15 cellular contexts compared by ENCODE assay signal in genomic region chrX:48589482-48590162, GRCh38. TPM values are rescaled to one million over a fixed set of nuclear protein-coding genes. Genes with fewer than 3 reads are reported as not detected.
DNase-seq lines count a peak whose midpoint lies in the region; ATAC-seq and TF ChIP-seq lines count a peak whose summit lies in the region.
"Had no signal": no experiment of that assay in that cellular context is flagged by ENCODE, and none has a peak within 500 bp of the region (broad histone marks: within the 10 kb centered on the region; RNA-seq: fewer than 3 reads in every experiment).

No MANE protein-coding gene starts in this region.

- peak overlapping the region in 2 of 4 donors; percentile 23 to 37 for H3K4me3 ChIP-seq in gastrocnemius medialis
- H3K4me3 ChIP-seq in upper lobe of left lung = no peak overlapping the region
- H3K4me3 ChIP-seq: thoracic aorta had no signal

- H3K9me3 ChIP-seq in gastrocnemius medialis (no peaks in the 10 kb centered on the region), upper lobe of left lung (no peaks in the 10 kb centered on the region)
- H3K9me3 ChIP-seq: Caco-2, thoracic aorta had no signal

- TF ChIP-seq POLR2A in gastrocnemius medialis (IDR thresholded peaks at IDR 0.05) = peak in 1 of 2 donors; percentile 47
- no peak for TF ChIP-seq POLR2A in upper lobe of left lung (IDR thresholded peaks at IDR 0.05)

- H3K4me1 ChIP-seq in gastrocnemius medialis (no peaks in the 10 kb centered on the region), upper lobe of left lung (peaks cover 3 to 13% (median 9%) of the 10 kb centered on the region in 4 donors)
- H3K4me1 ChIP-seq: Caco-2 had no signal

- TF ChIP-seq CTCF in RWPE1 (conservative IDR thresholded peaks at IDR 0.05; ENCODE audit: low read depth) (no peak), gastrocnemius medialis (IDR thresholded peaks at IDR 0.05 in 4 of 5, conservative IDR thresholded peaks at IDR 0.05 in 1 of 5) (no peak), upper lobe of left lung (IDR thresholded peaks at IDR 0.05) (no peak)

- CTCF ChIA-PET in RWPE1 (lab: Yijun Ruan, JAX) = no interaction called here

- DNase-seq in DMS153 (lab: John Stamatoyannopoulos, UW) (peak; percentile 34), DMS153 treated with DMSO at 0.1 percent for 48 hours (lab: John Stamatoyannopoulos, UW; ENCODE audit: unreplicated experiment) (no peak), RWPE1 (ENCODE audit: low spot score) (no peak), glomerular visceral epithelial cell (ENCODE audit: extremely low spot score) (peak; percentile 71), gastrocnemius medialis (no peak), upper lobe of left lung (no peak), ecto neural progenitor cell (ENCODE audit: low spot score) (no peak)
- DNase-seq: activated CD8-positive, alpha-beta memory T cell treated with anti-CD3 and anti-CD28 coated beads for 24 hours; activated effector memory CD4-positive, alpha-beta T cell treated with anti-CD3 and anti-CD28 coated beads, Interleukin-2, amount 50 U/mL, for 16 hours; Caco-2; MM.1S; NCI-H510A treated with DMSO at 0.1 percent for 48 hours; stimulated activated CD4-positive, alpha-beta T cell treated with anti-CD3 and anti-CD28 coated beads, Interleukin-12 subunit alpha, Interleukin-12 subunit beta, amount 100 ng/mL, for 4 hours had no signal

- 64 to 66% methylated on average over 7 to 13 of the region's 13 CpGs for WGBS in upper lobe of left lung, 2 donors

- H3K27me3 ChIP-seq in gastrocnemius medialis (no peaks in the 10 kb centered on the region), upper lobe of left lung (no peaks in the 10 kb centered on the region)

- peak in 1 of 2 donors; percentile 43 for ATAC-seq in gastrocnemius medialis
- ATAC-seq in GM18868 (IDR thresholded peaks at IDR 0.05; ENCODE audit: unreplicated experiment) = no peak
- ATAC-seq in upper lobe of left lung (ENCODE audit: low FRiP score in 2 of 2) = no peak

- H3K27ac ChIP-seq in RWPE1 = peak overlapping the region; percentile 93
- H3K27ac ChIP-seq in gastrocnemius medialis = peak overlapping the region; percentile 62 to 77 (median 72)
- H3K27ac ChIP-seq in upper lobe of left lung = no peak overlapping the region
- H3K27ac ChIP-seq: thoracic aorta had no signal

- in situ Hi-C loops in gastrocnemius medialis (cut with MboI; ENCODE audit: low sequenced_read_pairs in 4 of 4) = no loop called here

- intact Hi-C loops in gastrocnemius medialis (cut with DNase I; ENCODE audit: low total_unique reads) = loop anchor here (10.0 kb wide), 1 partner anchor 85 kb away; no protein-coding TSS in a partner anchor

- POLR2A ChIA-PET in RWPE1 (lab: Yijun Ruan, JAX; ENCODE audit: low non-redundant PET) = no interaction called here

- no peak for TF ChIP-seq EP300 in upper lobe of left lung (IDR thresholded peaks at IDR 0.05)

- H3K36me3 ChIP-seq in gastrocnemius medialis (no peaks in the 10 kb centered on the region), upper lobe of left lung (no peaks in the 10 kb centered on the region)
- H3K36me3 ChIP-seq: thoracic aorta had no signal

RNA-seq across cellular contexts. Expression of gene WDR13, which starts 7.7 kb away (rescaled TPM):
- 100 to 1,000 TPM in 3 of 4 donors, 10 to 100 TPM in 1; 82.7 to 143 (median 133) TPM for total RNA-seq in gastrocnemius medialis
- 100 to 1,000 TPM in 5 of 6 donors, 10 to 100 TPM in 1; 71.2 to 185 (median 141) TPM for total RNA-seq in upper lobe of left lung

RNA-seq across cellular contexts. Expression of gene RBM3, which starts 15.3 kb away (rescaled TPM):
- 10 to 100 TPM; 49.2 to 92.1 (median 59.9) TPM for total RNA-seq in gastrocnemius medialis
- total RNA-seq in upper lobe of left lung = 100 to 1,000 TPM; 129 to 486 (median 187) TPM

RNA-seq across cellular contexts. Expression of gene TBC1D25, which starts 50.1 kb away (rescaled TPM):
- 10 to 100 TPM; 10.3 to 14.8 (median 11.9) TPM for total RNA-seq in gastrocnemius medialis
- total RNA-seq in upper lobe of left lung = 10 to 100 TPM; 15.2 to 26.4 (median 18.8) TPM

Comparison
In these comparisons a context has a peak if more than half of its experiments do, and no peak if none do; other contexts are left out.
1. DNase-seq: peak in DMS153 (single experiment) and glomerular visceral epithelial cell (single experiment); none in DMS153 treated with DMSO at 0.1 percent for 48 hours (single experiment), RWPE1 (single experiment), gastrocnemius medialis (0 of 2), upper lobe of left lung (0 of 2) and ecto neural progenitor cell (single experiment).
2. H3K27ac ChIP-seq: peak in RWPE1 (single experiment) and gastrocnemius medialis (4 of 4); none in upper lobe of left lung (0 of 4).